10 cellular contexts compared by ENCODE assay signal in genomic region chr20:19271879-19272651, GRCh38. TPM values are rescaled to one million over a fixed set of nuclear protein-coding genes. Genes with fewer than 3 reads are reported as not detected.
"Had no signal": no experiment of that assay in that cellular context is flagged by ENCODE, and none has a peak within 500 bp of the region (broad histone marks: within the 10 kb centered on the region; RNA-seq: fewer than 3 reads in every experiment).

No MANE protein-coding gene starts in this region.

- ATAC-seq: HepG2 had no signal

- H3K36me3 Mint-ChIP-seq: IgD-negative memory B cell had no signal

- H3K9ac ChIP-seq: GM23248 had no signal

- H2AFZ ChIP-seq: GM23248 had no signal

- H3K9me3 Mint-ChIP-seq: H9, IgD-negative memory B cell had no signal

- H3K4me3 Mint-ChIP-seq: H9, HFFc6, IgD-negative memory B cell had no signal

- DNase-seq: GM23248, GOT3, H9, HCEC 1CT, HFFc6, KBM-7 had no signal

- H3K27ac Mint-ChIP-seq: H9, HFFc6, IgD-negative memory B cell had no signal

- H3K4me3 ChIP-seq: GM23248 had no signal

- H3K27ac ChIP-seq: GM23248, HL-60 had no signal

- H3K4me1 Mint-ChIP-seq: IgD-negative memory B cell had no signal

RNA-seq across cellular contexts. Expression of gene SLC24A3, which starts 59.6 kb away (rescaled TPM):
- total RNA-seq: GM23248, HepG2, HFFc6, HT1080 had no signal
- polyA plus RNA-seq: GM23248, HepG2, IgD-negative memory B cell had no signal
